ENCODE assay signal across 8 cellular contexts in genomic region chr1:154558610-154559495, GRCh38. TPM values are rescaled to one million over a fixed set of nuclear protein-coding genes. Genes with fewer than 3 reads are reported as not detected.
DNase-seq lines count a peak whose midpoint lies in the region; ATAC-seq, FAIRE-seq and TF ChIP-seq lines count a peak whose summit lies in the region.

TSS of gene UBE2Q1 (minus strand) at chr1:154558662. CDS start at chr1:154558553, 109 bp downstream.

- peak within 1 kb of the TSS; percentile 91 for H3K4me3 ChIP-seq in psoas muscle

- H3K27ac ChIP-seq in angular gyrus (ENCODE audit: low read depth, low read length) (peak within 1 kb of the TSS; percentile 89), psoas muscle (peak within 1 kb of the TSS; percentile 97)

- H3K27me3 ChIP-seq in psoas muscle (ENCODE audit: insufficient read depth in 3 of 3, low read length in 2 of 3), result no peaks in the 10 kb centered on the region

- H3K4me1 ChIP-seq in psoas muscle, result peaks cover 35% of the 10 kb centered on the region

- H3K36me3 ChIP-seq in psoas muscle (ENCODE audit: insufficient read depth in 1 of 2, low read depth in 1 of 2), result peaks cover 0 to 21% of the 10 kb centered on the region in 2 donors

- peak; percentile 97 for FAIRE-seq in urothelium cell line (lab: Jason Lieb, UNC)

- no peaks in the 10 kb centered on the region for H3K9me3 ChIP-seq in psoas muscle

- ATAC-seq in GM18498 (IDR thresholded peaks at IDR 0.05; ENCODE audit: unreplicated experiment) (peak; percentile 90), HG02938 (IDR thresholded peaks at IDR 0.05; ENCODE audit: unreplicated experiment) (peak; percentile 88), left ventricle myocardium superior (peak; percentile 96), psoas muscle (peak; percentile 95 to 97 (median 96))

- intact Hi-C loops in left ventricle myocardium superior (cut with micrococcal nuclease), result no loop called here
- intact Hi-C loops in psoas muscle (cut with DNase I), result loop anchor here (5.0 to 10.0 kb wide), 4 partner anchors 308 to 496 kb away; partner anchors contain the start of genes ADAM15 (in 1 of the 2) and UBAP2L (in 1 of the 2)

- no peak for TF ChIP-seq CTCF in psoas muscle (IDR thresholded peaks at IDR 0.05)

- DNase-seq in NCI-H187 (lab: John Stamatoyannopoulos, UW) (peak; percentile 99 to 100), T-helper 2 cell (peak; percentile 99 to 100 (median 100)), left ventricle myocardium superior (peak; percentile 99), psoas muscle (peak; percentile 99 to 100), urothelium cell line (ENCODE audit: low spot score) (peak; percentile 95)

- 0% methylated on average over 44 to 66 of the region's 77 CpGs for WGBS in psoas muscle, 3 donors

RNA-seq across cellular contexts. Expression of gene UBE2Q1, which starts in this region (rescaled TPM):
- total RNA-seq in left ventricle myocardium superior, result 68.7 TPM
- 10 to 100 TPM; 43.1 to 65.5 (median 54.8) TPM for total RNA-seq in psoas muscle
- 10 to 100 TPM; 34.0 to 57.5 (median 50.8) TPM for polyA plus RNA-seq in psoas muscle

Comparison
In these comparisons a context has a peak if more than half of its experiments do, and no peak if none do; other contexts are left out.
1. Peak in every context shown above with its lines: DNase-seq, ATAC-seq, H3K4me3 ChIP-seq and H3K27ac ChIP-seq.